In genomic region chr1:30911061-30911954, GRCh38 we compare ENCODE assay signal across 8 cellular contexts. TPM values are rescaled to one million over a fixed set of nuclear protein-coding genes. Genes with fewer than 3 reads are reported as not detected.
DNase-seq lines count a peak whose midpoint lies in the region; ATAC-seq and TF ChIP-seq lines count a peak whose summit lies in the region.

No MANE protein-coding gene starts in this region.

- no peak overlapping the region for H3K27ac ChIP-seq in right cardiac atrium (ENCODE audit: low read length)

- H3K9me3 ChIP-seq in right cardiac atrium (ENCODE audit: control insufficient read depth, low read length): no peaks in the 10 kb centered on the region

- H3K4me1 ChIP-seq in right cardiac atrium (ENCODE audit: control insufficient read depth, insufficient read depth, low read length): peaks cover 5% of the 10 kb centered on the region

- in situ Hi-C loops in astrocyte of the cerebellum (cut with HindIII; ENCODE audit: low sequenced_read_pairs): loop anchor here (5.0 to 25.0 kb wide), 5 partner anchors 44 to 1199 kb away; partner anchors contain the start of gene MATN1

- H3K4me3 ChIP-seq in GM12864 (ENCODE audit: low read depth, low read length) (no peak overlapping the region), astrocyte of the cerebellum (ENCODE audit: low read depth, low read length) (no peak overlapping the region), right cardiac atrium (ENCODE audit: low read length) (no peak overlapping the region)

- intact Hi-C loops in right cardiac atrium (cut with DNase I): loop anchor here (1.0 to 10.0 kb wide), 9 partner anchors 109 to 189 kb away; partner anchors contain the start of gene MATN1 (in 2 of the 4)

- DNase-seq in GM12864 (ENCODE audit: low read depth) (no peak), NCI-H1105 (lab: John Stamatoyannopoulos, UW) (peak; percentile 71), SKM-1 treated with dmso at 0.1 percent for 144 hours (lab: John Stamatoyannopoulos, UW; ENCODE audit: unreplicated experiment) (peak; percentile 76), astrocyte of the cerebellum (ENCODE audit: low read depth) (peak; percentile 76), right cardiac atrium (peak; percentile 90 to 97 (median 94)), retina (peak; percentile 88)

- WGBS in right cardiac atrium: 40% methylated on average over 9 of the region's 9 CpGs

- peak; percentile 89 for TF ChIP-seq CTCF in GM12864 (IDR thresholded peaks at IDR 0.05; ENCODE audit: low read depth, low read length, missing control alignments)
- peak; percentile 89 for TF ChIP-seq CTCF in astrocyte of the cerebellum (IDR thresholded peaks at IDR 0.05; ENCODE audit: low read depth, low read length, missing control alignments)

- ATAC-seq in right cardiac atrium (peak; percentile 68 to 73), HG03378 (IDR thresholded peaks at IDR 0.05; ENCODE audit: unreplicated experiment) (no peak), HG03565 (IDR thresholded peaks at IDR 0.05; ENCODE audit: unreplicated experiment) (no peak)

- H3K27me3 ChIP-seq in right cardiac atrium (ENCODE audit: control insufficient read depth, insufficient read depth): no peaks in the 10 kb centered on the region

RNA-seq across cellular contexts. Expression of gene SDC3, which starts 2.8 kb away (rescaled TPM):
- 10 to 100 TPM; 33.2 to 39.5 (median 38.5) TPM for total RNA-seq in right cardiac atrium
- polyA plus RNA-seq in right cardiac atrium: 40.9 TPM

Comparison
In these comparisons a context has a peak if more than half of its experiments do, and no peak if none do; other contexts are left out.
1. ATAC-seq: peak in right cardiac atrium (2 of 2); none in HG03378 (single experiment) and HG03565 (single experiment).